ENCODE assay signal across 8 cellular contexts in the genomic region with DNA sequence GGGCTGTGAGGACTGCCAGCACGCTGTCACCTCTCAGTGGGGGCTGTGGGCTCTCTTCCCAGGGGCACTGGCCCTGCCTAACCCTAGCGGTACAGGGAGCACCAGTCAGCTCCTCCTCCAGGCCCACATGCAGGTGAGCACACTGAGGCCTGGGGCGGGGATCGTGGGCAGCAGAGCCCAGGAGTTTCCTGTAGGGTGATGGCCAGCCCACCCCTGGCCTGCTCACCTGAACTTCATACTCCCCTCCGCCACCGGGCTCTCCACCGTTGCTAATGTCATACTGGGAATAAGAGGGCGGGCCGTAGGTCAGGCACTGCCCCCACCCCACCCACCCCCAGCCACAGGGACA. TPM values are rescaled to one million over a fixed set of nuclear protein-coding genes. Genes with fewer than 3 reads are reported as not detected.
DNase-seq lines count a peak whose midpoint lies in the region; ATAC-seq and TF ChIP-seq lines count a peak whose summit lies in the region.

No MANE protein-coding gene starts in this region.

- H3K27ac ChIP-seq in HEK293 (ENCODE audit: extremely low read depth, low read depth, low read length) (no peak overlapping the region), body of pancreas (peak overlapping the region; percentile 58 to 84 (median 76)), layer of hippocampus (ENCODE audit: low read depth, low read length) (peak overlapping the region; percentile 98), substantia nigra (ENCODE audit: low read depth, low read length, poor library complexity, severe bottlenecking) (peak overlapping the region; percentile 92)

- H3K36me3 ChIP-seq in HEK293 (ENCODE audit: control insufficient read depth in 2 of 2, insufficient read depth in 1 of 2, low read length in 2 of 2) = no peaks in the 10 kb centered on the region
- H3K36me3 ChIP-seq in body of pancreas (replicated peaks in 1 of 2; ENCODE audit: insufficient read depth in 1 of 2, low read depth in 2 of 2) = no peaks in the 10 kb centered on the region

- no peaks in the 10 kb centered on the region for H3K27me3 ChIP-seq in body of pancreas
- H3K27me3 ChIP-seq in layer of hippocampus (ENCODE audit: control insufficient read depth, insufficient read depth, low read length) = no peaks in the 10 kb centered on the region

- no peak for DNase-seq in body of pancreas
- DNase-seq in substantia nigra (lab: John Stamatoyannopoulos, UW) = peak in 2 of 49 donors; percentile 50 to 80
- DNase-seq in COR-L47 (lab: John Stamatoyannopoulos, UW) = no peak
- DNase-seq in NCI-H69 (lab: John Stamatoyannopoulos, UW) = no peak
- no peak for DNase-seq in stimulated activated CD4-positive, alpha-beta T cell treated with anti-CD3 and anti-CD28 coated beads, Interleukin-4, amount 100 ng/mL, for 24 hours
- DNase-seq in NK-92 treated with Interleukin-12 subunit alpha and Interleukin-12 subunit beta, amount 100 ng/mL, for 24 hours (lab: John Stamatoyannopoulos, UW) = no peak

- TF ChIP-seq POLR2A in body of pancreas (IDR thresholded peaks at IDR 0.05) = peak in 1 of 3 donors; percentile 31

- no peaks in the 10 kb centered on the region for H3K9me3 ChIP-seq in HEK293 (ENCODE audit: control insufficient read depth, insufficient read depth, low read depth, low read length)
- H3K9me3 ChIP-seq in body of pancreas = no peaks in the 10 kb centered on the region

- 0% methylated on average over 8 of the region's 9 CpGs; no CpG with 5 or more reads in 1 of the 2 donors for WGBS in body of pancreas, 2 donors

- POLR2A ChIA-PET in HEK293 (lab: Yijun Ruan, JAX) = interaction anchor here (0.6 to 1.3 kb wide), 4 partner anchors 8 to 326 kb away, joined by 3 to 15 read pairs (median 3); partner anchors contain the start of gene DDX6

- TF ChIP-seq CTCF in HEK293 (tag by site-specific recombination; IDR thresholded peaks at IDR 0.05) (no peak), body of pancreas (IDR thresholded peaks at IDR 0.05) (no peak)

- intact Hi-C loops in body of pancreas (cut with DNase I) = loop anchor here (5.0 kb wide), 1 partner anchor 268 kb away; the partner anchor contains the start of gene UPK2

- H3K4me3 ChIP-seq in HEK293 (ENCODE audit: low read depth, low read length) (peak overlapping the region; percentile 6), body of pancreas (no peak overlapping the region)

- CTCF ChIA-PET in HEK293 (lab: Yijun Ruan, JAX) = interaction anchor here (0.5 to 3.4 kb wide), 67 partner anchors 8 to 1457 kb away, joined by 3 to 22 read pairs (median 4); partner anchors contain the start of genes DDX6 and DPAGT1

- no peaks in the 10 kb centered on the region for H3K4me1 ChIP-seq in HEK293 (ENCODE audit: control insufficient read depth, insufficient read depth, low read length)
- peaks cover 16% of the 10 kb centered on the region for H3K4me1 ChIP-seq in body of pancreas

- ATAC-seq in body of pancreas = no peak

TF ChIP-seq in HEK293, 187 proteins besides CTCF, POLR2A, EP300 and RAD21:
- TF ChIP-seq ZNF777 (tag by site-specific recombination; IDR thresholded peaks at IDR 0.05; ENCODE audit: borderline replicate concordance) (no peak), ZNF138 (tag by site-specific recombination; IDR thresholded peaks at IDR 0.05; ENCODE audit: borderline replicate concordance) (no peak), ZFHX2 (tag by site-specific recombination; conservative IDR thresholded peaks at IDR 0.05) (peak; percentile 13; the same call in 1 of the 2 replicates), SETDB1 (IDR thresholded peaks at IDR 0.05; ENCODE audit: insufficient read length, low read length) (no peak), EGR2 (tag by site-specific recombination; IDR thresholded peaks at IDR 0.05; ENCODE audit: low read depth) (peak; percentile 51)

RNA-seq across cellular contexts. Expression of gene TREH, which starts 10.0 kb away (rescaled TPM):
- total RNA-seq in body of pancreas = 1 to 10 TPM in 1 of 2 donors, not detected in 1; 2.0 TPM
